In genomic region chr21:31550070-31550469, GRCh38 we compare ENCODE assay signal across 40 cellular contexts.
"Had no signal": no experiment of that assay in that cellular context is flagged by ENCODE, and none has a peak within 500 bp of the region (broad histone marks: within the 10 kb centered on the region; RNA-seq: fewer than 3 reads in every experiment).

No MANE protein-coding gene starts in this region.

- DNase-seq: activated effector memory CD4-positive, alpha-beta T cell treated with anti-CD3 and anti-CD28 coated beads, Interleukin-2, amount 50 U/mL, for 16 hours; activated effector memory CD4-positive, alpha-beta T cell treated with Interleukin-2 at 50 U/mL for 16 hours; activated gamma-delta T cell; activated gamma-delta T cell treated with Interleukin-2 at 50 U/mL for 16 hours; activated naive CD4-positive, alpha-beta T cell; activated naive CD4-positive, alpha-beta T cell treated with anti-CD3 and anti-CD28 coated beads for 36 hours; activated naive CD4-positive, alpha-beta T cell treated with anti-CD3 and anti-CD28 coated beads, Interleukin-2, amount 10 ng/mL, durations not matched to agents 7 days and 5 days; activated naive CD4-positive, alpha-beta T cell treated with anti-CD3 and anti-CD28 coated beads, Interleukin-2, amount 50 U/mL, for 16 hours; activated naive CD4-positive, alpha-beta T cell treated with Interleukin-2 at 50 U/mL for 16 hours; activated naive CD8-positive, alpha-beta T cell treated with anti-CD3 and anti-CD28 coated beads for 36 hours; activated naive CD8-positive, alpha-beta T cell treated with anti-CD3 and anti-CD28 coated beads, Interleukin-2, amount 10 ng/mL, durations not matched to agents 7 days and 5 days; activated naive CD8-positive, alpha-beta T cell treated with anti-CD3 and anti-CD28 coated beads, Interleukin-2, amount 50 U/mL, for 24 hours; activated T-cell treated with anti-CD3 and anti-CD28 coated beads for 4 hours; activated T-cell treated with anti-CD3 and anti-CD28 coated beads, Interleukin-2, amount 50 U/mL, for 1 hour; activated T-cell treated with anti-CD3 and anti-CD28 coated beads, Interleukin-2, amount 50 U/mL, for 24 hours; activated T-cell treated with anti-CD3 and anti-CD28 coated beads, Interleukin-2, amount 50 U/mL, for 4 hours; activated T-cell treated with anti-CD3 and anti-CD28 coated beads, Interleukin-2, amount 50 U/mL, for 48 hours; activated T-cell treated with anti-CD3 and anti-CD28 coated beads, Interleukin-2, amount 50 U/mL, for 72 hours; adrenal gland; amniotic stem cell; amygdala; anterior cingulate cortex; body of pancreas; brain microvascular endothelial cell; caudate nucleus; central memory CD4-positive, alpha-beta T cell; cerebellar nuclear complex had no signal

- H3K4me3 Mint-ChIP-seq: activated naive CD4-positive, alpha-beta T cell treated with anti-CD3 and anti-CD28 coated beads for 36 hours; activated naive CD4-positive, alpha-beta T cell treated with anti-CD3 and anti-CD28 coated beads, Interleukin-2, amount 10 ng/mL, durations not matched to agents 7 days and 5 days; activated naive CD4-positive, alpha-beta T cell treated with anti-CD3 and anti-CD28 coated beads, Interleukin-2, amount 50 U/mL, for 24 hours; activated naive CD8-positive, alpha-beta T cell; activated naive CD8-positive, alpha-beta T cell treated with anti-CD3 and anti-CD28 coated beads for 36 hours; activated naive CD8-positive, alpha-beta T cell treated with anti-CD3 and anti-CD28 coated beads, Interleukin-2, amount 10 ng/mL, durations not matched to agents 7 days and 5 days; activated naive CD8-positive, alpha-beta T cell treated with anti-CD3 and anti-CD28 coated beads, Interleukin-2, amount 50 U/mL, for 24 hours; activated T-cell treated with anti-CD3 and anti-CD28 coated beads, Interleukin-2, amount 50 U/mL, for 24 hours; activated T-cell treated with anti-CD3 and anti-CD28 coated beads, Interleukin-2, amount 50 U/mL, for 4 hours; activated T-cell treated with anti-CD3 and anti-CD28 coated beads, Interleukin-2, amount 50 U/mL, for 72 hours; activated T-helper 1 cell treated with anti-CD3 and anti-CD28 coated beads, Interleukin-12 subunit alpha, Interleukin-12 subunit beta, Interleukin-2, Interleukin-4 antibody, amounts not matched to agents 30 ng/mL and 10 ng/mL and 1 ng/mL, durations not matched to agents 14 hours and 24 hours and 36 hours; activated T-helper 17 cell treated with anti-CD3 and anti-CD28 coated beads, Interleukin-2, amount 50 U/mL, for 72 hours; brain; central memory CD8-positive, alpha-beta T cell had no signal

- H3K27ac Mint-ChIP-seq: activated naive CD4-positive, alpha-beta T cell treated with anti-CD3 and anti-CD28 coated beads for 36 hours; activated naive CD4-positive, alpha-beta T cell treated with anti-CD3 and anti-CD28 coated beads, Interleukin-2, amount 10 ng/mL, durations not matched to agents 7 days and 5 days; activated naive CD4-positive, alpha-beta T cell treated with anti-CD3 and anti-CD28 coated beads, Interleukin-2, amount 50 U/mL, for 24 hours; activated naive CD4-positive, alpha-beta T cell treated with anti-CD3 and anti-CD28 coated beads, Interleukin-2, amount 50 U/mL, for 72 hours; activated naive CD8-positive, alpha-beta T cell; activated naive CD8-positive, alpha-beta T cell treated with anti-CD3 and anti-CD28 coated beads for 36 hours; activated naive CD8-positive, alpha-beta T cell treated with anti-CD3 and anti-CD28 coated beads, Interleukin-2, amount 10 ng/mL, durations not matched to agents 7 days and 5 days; activated naive CD8-positive, alpha-beta T cell treated with anti-CD3 and anti-CD28 coated beads, Interleukin-2, amount 50 U/mL, for 24 hours; activated T-cell treated with anti-CD3 and anti-CD28 coated beads, Interleukin-2, amount 50 U/mL, for 24 hours; activated T-cell treated with anti-CD3 and anti-CD28 coated beads, Interleukin-2, amount 50 U/mL, for 72 hours; activated T-helper 1 cell treated with anti-CD3 and anti-CD28 coated beads, Interleukin-12 subunit alpha, Interleukin-12 subunit beta, Interleukin-2, Interleukin-4 antibody, amounts not matched to agents 30 ng/mL and 10 ng/mL and 1 ng/mL, durations not matched to agents 14 hours and 24 hours and 36 hours; activated T-helper 17 cell treated with anti-CD3 and anti-CD28 coated beads, Interleukin-2, amount 50 U/mL, for 72 hours; activated T-helper 2 cell treated with anti-CD3 and anti-CD28 coated beads, Interferon-gamma antibody, Interleukin-2, Interleukin-4, amounts not matched to agents 10 μg/mL and 5 μg/mL and 100 μg/mL, durations not matched to agents 14 hours and 24 hours and 36 hours; brain had no signal

- FAIRE-seq: astrocyte, bronchial epithelial cell had no signal

- H3K27me3 ChIP-seq: adrenal gland, ascending aorta, body of pancreas, brain microvascular endothelial cell, breast epithelium, cardiac muscle cell had no signal

- H3K36me3 Mint-ChIP-seq: activated naive CD4-positive, alpha-beta T cell treated with anti-CD3 and anti-CD28 coated beads, Interleukin-2, amount 50 U/mL, for 72 hours; activated naive CD8-positive, alpha-beta T cell treated with anti-CD3 and anti-CD28 coated beads for 36 hours had no signal

- H3K9me3 ChIP-seq: adrenal gland, ascending aorta, body of pancreas, breast epithelium had no signal

- H3K4me1 ChIP-seq: adrenal gland, ascending aorta, body of pancreas, breast epithelium had no signal

- H3K36me3 ChIP-seq: adrenal gland, ascending aorta, brain microvascular endothelial cell, breast epithelium, cardiac muscle cell had no signal

- ATAC-seq: activated naive CD4-positive, alpha-beta T cell treated with anti-CD3 and anti-CD28 coated beads, Interleukin-2, amount 50 U/mL, for 72 hours; activated naive CD8-positive, alpha-beta T cell treated with anti-CD3 and anti-CD28 coated beads, Interleukin-2, amount 50 U/mL, for 24 hours; activated T-cell treated with anti-CD3 and anti-CD28 coated beads, Interleukin-2, amount 50 U/mL, for 4 hours; activated T-cell treated with anti-CD3 and anti-CD28 coated beads, Interleukin-2, amount 50 U/mL, for 72 hours; activated T-helper 17 cell treated with anti-CD3 and anti-CD28 coated beads, Interleukin-2, amount 50 U/mL, for 72 hours; body of pancreas had no signal

- H3K27me3 Mint-ChIP-seq: activated naive CD4-positive, alpha-beta T cell treated with anti-CD3 and anti-CD28 coated beads, Interleukin-2, amount 50 U/mL, for 24 hours; activated naive CD8-positive, alpha-beta T cell; activated T-helper 17 cell treated with anti-CD3 and anti-CD28 coated beads, Interleukin-2, amount 50 U/mL, for 72 hours had no signal

- H3K27ac ChIP-seq: adrenal gland, ascending aorta, body of pancreas, brain microvascular endothelial cell, breast epithelium, cardiac muscle cell had no signal

- H3K4me3 ChIP-seq: adrenal gland, ascending aorta, body of pancreas, breast epithelium, cardiac muscle cell had no signal

- H3K9me3 Mint-ChIP-seq: activated naive CD4-positive, alpha-beta T cell treated with anti-CD3 and anti-CD28 coated beads for 36 hours; activated naive CD4-positive, alpha-beta T cell treated with anti-CD3 and anti-CD28 coated beads, Interleukin-2, amount 10 ng/mL, durations not matched to agents 7 days and 5 days; activated naive CD4-positive, alpha-beta T cell treated with anti-CD3 and anti-CD28 coated beads, Interleukin-2, amount 50 U/mL, for 24 hours; activated naive CD4-positive, alpha-beta T cell treated with anti-CD3 and anti-CD28 coated beads, Interleukin-2, amount 50 U/mL, for 72 hours; activated naive CD8-positive, alpha-beta T cell treated with anti-CD3 and anti-CD28 coated beads for 36 hours; activated naive CD8-positive, alpha-beta T cell treated with anti-CD3 and anti-CD28 coated beads, Interleukin-2, amount 10 ng/mL, durations not matched to agents 7 days and 5 days; activated naive CD8-positive, alpha-beta T cell treated with anti-CD3 and anti-CD28 coated beads, Interleukin-2, amount 50 U/mL, for 24 hours; activated T-cell treated with anti-CD3 and anti-CD28 coated beads, Interleukin-2, amount 50 U/mL, for 24 hours; activated T-cell treated with anti-CD3 and anti-CD28 coated beads, Interleukin-2, amount 50 U/mL, for 4 hours; activated T-cell treated with anti-CD3 and anti-CD28 coated beads, Interleukin-2, amount 50 U/mL, for 72 hours; activated T-helper 1 cell treated with anti-CD3 and anti-CD28 coated beads, Interleukin-12 subunit alpha, Interleukin-12 subunit beta, Interleukin-2, Interleukin-4 antibody, amounts not matched to agents 30 ng/mL and 10 ng/mL and 1 ng/mL, durations not matched to agents 14 hours and 24 hours and 36 hours; activated T-helper 17 cell treated with anti-CD3 and anti-CD28 coated beads, Interleukin-2, amount 50 U/mL, for 72 hours; activated T-helper 2 cell treated with anti-CD3 and anti-CD28 coated beads, Interferon-gamma antibody, Interleukin-2, Interleukin-4, amounts not matched to agents 10 μg/mL and 5 μg/mL and 100 μg/mL, durations not matched to agents 14 hours and 24 hours and 36 hours; central memory CD8-positive, alpha-beta T cell had no signal
